In genomic region chr1:5858844-5859407, GRCh38 we compare ENCODE assay signal across 1 cellular context.
TF ChIP-seq lines count a peak whose summit lies in the region.

No MANE protein-coding gene starts in this region.

TF ChIP-seq in H1, 55 proteins besides CTCF, POLR2A, EP300 and RAD21:
- TF ChIP-seq SAP30 (IDR thresholded peaks at IDR 0.05; ENCODE audit: insufficient read depth, insufficient replicate concordance, low read length) (no peak), GTF2F1 (IDR thresholded peaks at IDR 0.05; ENCODE audit: borderline replicate concordance, low read depth, low read length) (no peak), TBP (IDR thresholded peaks at IDR 0.05; ENCODE audit: low read depth, low read length) (no peak), TEAD4 (IDR thresholded peaks at IDR 0.05; ENCODE audit: low read depth, low read length) (no peak), SRF (IDR thresholded peaks at IDR 0.05; ENCODE audit: low read depth, low read length) (no peak), SP4 (IDR thresholded peaks at IDR 0.05; ENCODE audit: low read length) (no peak), HDAC6 (IDR thresholded peaks at IDR 0.05; ENCODE audit: low read depth, low read length) (no peak), HDAC2 (IDR thresholded peaks at IDR 0.05; ENCODE audit: borderline replicate concordance in 1 of 2, low read depth in 2 of 2, low read length in 2 of 2) (no peak), ASH2L (IDR thresholded peaks at IDR 0.05; ENCODE audit: low read length) (no peak), BCL11A (IDR thresholded peaks at IDR 0.05; ENCODE audit: low read depth in 2 of 2, low read length in 2 of 2) (no peak), SIN3A (conservative IDR thresholded peaks at IDR 0.05 in 1 of 2, IDR thresholded peaks at IDR 0.05 in 1 of 2; ENCODE audit: low read depth in 1 of 2, low read length in 2 of 2) (no peak), CHD7 (IDR thresholded peaks at IDR 0.05; ENCODE audit: insufficient replicate concordance, low read length) (no peak), CBX8 (IDR thresholded peaks at IDR 0.05; ENCODE audit: borderline replicate concordance, low read depth, low read length) (no peak), E2F6 (IDR thresholded peaks at IDR 0.05) (no peak), CREB1 (IDR thresholded peaks at IDR 0.05) (no peak), BACH1 (IDR thresholded peaks at IDR 0.05; ENCODE audit: low read length) (no peak), CHD2 (IDR thresholded peaks at IDR 0.05; ENCODE audit: low read length) (no peak), TAF1 (IDR thresholded peaks at IDR 0.05; ENCODE audit: low read depth, low read length) (no peak), KDM4A (IDR thresholded peaks at IDR 0.05; ENCODE audit: low read depth, low read length, severe bottlenecking) (no peak)
